15 cellular contexts compared by ENCODE assay signal in genomic region chr1:9112961-9113880, GRCh38. TPM values are rescaled to one million over a fixed set of nuclear protein-coding genes. Genes with fewer than 3 reads are reported as not detected.
A peak's percentile ranks its signal among the peaks of the same experiment; 100 is the strongest.
DNase-seq lines count a peak whose midpoint lies in the region; ATAC-seq, FAIRE-seq and TF ChIP-seq lines count a peak whose summit lies in the region.
"Had no signal": no experiment of that assay in that cellular context is flagged by ENCODE, and none has a peak within 500 bp of the region (broad histone marks: within the 10 kb centered on the region; RNA-seq: fewer than 3 reads in every experiment).

No MANE protein-coding gene starts in this region.

- peak; percentile 86 for FAIRE-seq in bronchial epithelial cell (lab: Jason Lieb, UNC)
- FAIRE-seq: TTC549 had no signal

- DNase-seq in Caco-2 (peak; percentile 74 to 87), bronchial epithelial cell (ENCODE audit: low read depth) (peak; percentile 83), mesenchymal stem cell (peak; percentile 65), UCSD-AML1 (lab: John Stamatoyannopoulos, UW; ENCODE audit: unreplicated experiment) (no peak), T1000 (lab: John Stamatoyannopoulos, UW) (no peak), NCI-H2227 (lab: John Stamatoyannopoulos, UW; ENCODE audit: unreplicated experiment) (no peak)
- DNase-seq: activated naive CD4-positive, alpha-beta T cell treated with anti-CD3 and anti-CD28 coated beads for 36 hours; effector memory CD4-positive, alpha-beta T cell; kidney glomerular epithelial cell; NCI-H187 had no signal

- H3K4me1 Mint-ChIP-seq in Caco-2 (ENCODE audit: low read depth, unreplicated experiment), result peaks cover 27% of the 10 kb centered on the region

- CTCF ChIA-PET in Caco-2 (lab: Charles Lee), result interaction anchor here (0.7 to 1.1 kb wide), 3 partner anchors 63 to 235 kb away, joined by 3 to 4 read pairs (median 3); partner anchors contain the start of gene ENO1

- H3K27me3 Mint-ChIP-seq in Caco-2 (ENCODE audit: insufficient read depth, unreplicated experiment), result no peaks in the 10 kb centered on the region

- no peak overlapping the region for H2BK12ac ChIP-seq in mesenchymal stem cell (ENCODE audit: low read length in 2 of 2)

- no peaks in the 10 kb centered on the region for H3K9me3 ChIP-seq in Caco-2
- H3K9me3 ChIP-seq in HUES48 (ENCODE audit: control insufficient read depth, insufficient read depth, low read length), result no peaks in the 10 kb centered on the region
- no peaks in the 10 kb centered on the region for H3K9me3 ChIP-seq in mesenchymal stem cell (ENCODE audit: control insufficient read depth, low read length)

- H3K23ac ChIP-seq in mesenchymal stem cell (ENCODE audit: low read length in 2 of 2), result no peak overlapping the region

- no TSS peak for BruUV-seq in Caco-2 (replicated peaks; lab: Mats Ljungman, UMichigan)

- POLR2A ChIA-PET in Caco-2 (lab: Charles Lee), result no interaction called here

- H3K9ac ChIP-seq in HUES48 (ENCODE audit: low read depth, low read length) (no peak overlapping the region), mesenchymal stem cell (ENCODE audit: low read length) (no peak overlapping the region)

- no peak overlapping the region for H3K14ac ChIP-seq in mesenchymal stem cell (ENCODE audit: low read length in 2 of 2)

- H3K36me3 ChIP-seq in Caco-2 (ENCODE audit: control insufficient read depth, insufficient read depth, low read length), result peaks cover 4% of the 10 kb centered on the region; the same call in 1 of the 2 replicates
- H3K36me3 ChIP-seq in HUES48 (ENCODE audit: control insufficient read depth, insufficient read depth, low read length), result no peaks in the 10 kb centered on the region
- H3K36me3 ChIP-seq in bronchial epithelial cell (ENCODE audit: control insufficient read depth, insufficient read depth, low read length), result peaks cover 7% of the 10 kb centered on the region
- H3K36me3 ChIP-seq in mesenchymal stem cell (ENCODE audit: control insufficient read depth in 1 of 2, insufficient read depth in 2 of 2, low read depth in 1 of 2, low read length in 2 of 2), result peaks cover 5 to 10% of the 10 kb centered on the region in 2 experiments

- H4K91ac ChIP-seq in mesenchymal stem cell (ENCODE audit: low read length), result peak overlapping the region; percentile 25

- H3K4me2 ChIP-seq in mesenchymal stem cell (ENCODE audit: low read length, poor library complexity, severe bottlenecking), result no peak overlapping the region

- H3K4me1 ChIP-seq in Caco-2 (peaks cover 53% of the 10 kb centered on the region), HUES48 (ENCODE audit: control insufficient read depth, insufficient read depth, low read length) (no peaks in the 10 kb centered on the region; the same call in 1 of the 2 replicates), mesenchymal stem cell (ENCODE audit: control insufficient read depth, insufficient read depth, low read depth, low read length) (peaks cover 9% of the 10 kb centered on the region)

- ATAC-seq in GM18873 (IDR thresholded peaks at IDR 0.05; ENCODE audit: low FRiP score, unreplicated experiment), result no peak

- WGBS in mesenchymal stem cell, result 79% methylated on average over 13 of the region's 13 CpGs

- H3K36me3 Mint-ChIP-seq in Caco-2 (ENCODE audit: insufficient read depth, unreplicated experiment), result peaks cover 6% of the 10 kb centered on the region

- no peak overlapping the region for H4K8ac ChIP-seq in mesenchymal stem cell (ENCODE audit: low read length)

- H3K4me3 Mint-ChIP-seq in Caco-2 (ENCODE audit: unreplicated experiment), result peak overlapping the region; percentile 55
- H3K4me3 Mint-ChIP-seq: activated naive CD4-positive, alpha-beta T cell treated with anti-CD3 and anti-CD28 coated beads for 36 hours had no signal

- no peak overlapping the region for H3K4me3 ChIP-seq in Caco-2 (ENCODE audit: low read depth, low read length)
- no peak overlapping the region for H3K4me3 ChIP-seq in HUES48 (ENCODE audit: low read depth, low read length)
- no peak overlapping the region for H3K4me3 ChIP-seq in bronchial epithelial cell (ENCODE audit: low read depth, low read length)
- H3K4me3 ChIP-seq in mesenchymal stem cell (ENCODE audit: insufficient read depth in 1 of 2, low read depth in 1 of 2, low read length in 2 of 2), result no peak overlapping the region

- H3K27me3 ChIP-seq in Caco-2 (replicated peaks; ENCODE audit: control insufficient read depth, insufficient read depth, low read length) (no peaks in the 10 kb centered on the region), HUES48 (ENCODE audit: control insufficient read depth, insufficient read depth, low read length) (no peaks in the 10 kb centered on the region), bronchial epithelial cell (ENCODE audit: control insufficient read depth, insufficient read depth, low read length) (no peaks in the 10 kb centered on the region), mesenchymal stem cell (ENCODE audit: control insufficient read depth in 1 of 2, insufficient read depth in 1 of 2, low read length in 2 of 2) (no peaks in the 10 kb centered on the region)

- intact Hi-C loops in Caco-2 (cut with micrococcal nuclease; ENCODE audit: unreplicated experiment), result loop anchor here (1.0 kb wide), 2 partner anchors 16 to 137 kb away; partner anchors contain the start of gene GPR157

- TF ChIP-seq CTCF in Caco-2 (IDR thresholded peaks at IDR 0.05; ENCODE audit: insufficient read depth in 1 of 2, low read depth in 1 of 2, low read length in 1 of 2, severe bottlenecking in 1 of 2, unreplicated experiment in 1 of 2), result no peak
- TF ChIP-seq CTCF in bronchial epithelial cell (IDR thresholded peaks at IDR 0.05; ENCODE audit: insufficient read depth, low read length, severe bottlenecking), result no peak

- no peak overlapping the region for H2BK5ac ChIP-seq in mesenchymal stem cell (ENCODE audit: low read depth, low read length, poor library complexity, severe bottlenecking)

- H3K4ac ChIP-seq in mesenchymal stem cell (ENCODE audit: low read depth in 1 of 2, low read length in 2 of 2), result no peak overlapping the region

- H3K9me3 Mint-ChIP-seq in Caco-2 (ENCODE audit: unreplicated experiment), result no peaks in the 10 kb centered on the region
- H3K9me3 Mint-ChIP-seq: activated naive CD4-positive, alpha-beta T cell treated with anti-CD3 and anti-CD28 coated beads for 36 hours had no signal

- no peak overlapping the region for H3K18ac ChIP-seq in mesenchymal stem cell (ENCODE audit: low read depth in 1 of 2, low read length in 2 of 2)

- H3K79me1 ChIP-seq in mesenchymal stem cell (replicated peaks; ENCODE audit: low read length, poor library complexity, severe bottlenecking), result peaks cover 3% of the 10 kb centered on the region

- peak overlapping the region; percentile 91 for H3K27ac Mint-ChIP-seq in Caco-2 (ENCODE audit: unreplicated experiment)
- H3K27ac Mint-ChIP-seq: activated naive CD4-positive, alpha-beta T cell treated with anti-CD3 and anti-CD28 coated beads for 36 hours; progenitor cell of endocrine pancreas had no signal

- no peak overlapping the region for H2BK15ac ChIP-seq in mesenchymal stem cell (ENCODE audit: low read depth, poor library complexity, severe bottlenecking)

- no peak overlapping the region for H2AK5ac ChIP-seq in mesenchymal stem cell (ENCODE audit: low read length, severe bottlenecking)

- H3K27ac ChIP-seq in HUES48 (ENCODE audit: low read depth, low read length), result peak overlapping the region; percentile 55
- H3K27ac ChIP-seq in mesenchymal stem cell (ENCODE audit: low read length, poor library complexity, severe bottlenecking), result no peak overlapping the region
- H3K27ac ChIP-seq: HL-60 had no signal

- no peak overlapping the region for H2AFZ ChIP-seq in mesenchymal stem cell (ENCODE audit: low read depth, low read length)

- H2BK120ac ChIP-seq in mesenchymal stem cell (ENCODE audit: low read depth, low read length), result no peak overlapping the region

RNA-seq across cellular contexts. Expression of gene GPR157, which starts 15.7 kb away (rescaled TPM):
- 14.0 and 17.2 TPM in 2 replicates for total RNA-seq in Caco-2 (2022)
- 44.0 and 69.6 TPM in 2 replicates for total RNA-seq in bronchial epithelial cell
- 2.7 TPM for polyA plus RNA-seq in mesenchymal stem cell (2013, experiment 1 of 2)
- 2.9 TPM for polyA plus RNA-seq in mesenchymal stem cell (2013, experiment 2 of 2)

RNA-seq across cellular contexts. Expression of gene SLC2A5, which starts 43.8 kb away (rescaled TPM):
- total RNA-seq in Caco-2 (2022), result 0.70 and 1.1 TPM in 2 replicates
- total RNA-seq in bronchial epithelial cell, result under 0.01 and 0.26 TPM in 2 replicates
- 0.12 TPM for polyA plus RNA-seq in mesenchymal stem cell (2013, experiment 1 of 2)
- polyA plus RNA-seq in mesenchymal stem cell (2013, experiment 2 of 2), result 0.05 TPM
- total RNA-seq: activated naive CD4-positive, alpha-beta T cell treated with anti-CD3 and anti-CD28 coated beads for 36 hours; progenitor cell of endocrine pancreas had no signal

Comparison
In these comparisons a context has a peak if more than half of its experiments do, and no peak if none do; other contexts are left out.
1. DNase-seq: peak in Caco-2 (2 of 2), bronchial epithelial cell (single experiment) and mesenchymal stem cell (single experiment); none in UCSD-AML1 (single experiment), T1000 (single experiment) and NCI-H2227 (single experiment).